8 cellular contexts compared by ENCODE assay signal in genomic region chr2:232549655-232550350, GRCh38. TPM values are rescaled to one million over a fixed set of nuclear protein-coding genes. Genes with fewer than 3 reads are reported as not detected.
DNase-seq lines count a peak whose midpoint lies in the region; ATAC-seq and TF ChIP-seq lines count a peak whose summit lies in the region.

No MANE protein-coding gene starts in this region.

- BruUV-seq in PC-9 (replicated peaks; lab: Mats Ljungman, UMichigan), result TSS peak; percentile 51

- H4K12ac ChIP-seq in trophoblast cell (ENCODE audit: low read depth, low read length), result peak overlapping the region; percentile 75

- peak overlapping the region; percentile 35 for H3K4ac ChIP-seq in trophoblast cell (ENCODE audit: low read depth, low read length)

- H2BK120ac ChIP-seq in trophoblast cell (ENCODE audit: insufficient read depth, low read length, poor library complexity), result peak overlapping the region; percentile 33

- H3K27me3 ChIP-seq in GM23338 (ENCODE audit: insufficient read depth), result no peaks in the 10 kb centered on the region
- no peaks in the 10 kb centered on the region for H3K27me3 ChIP-seq in PC-9 (ENCODE audit: insufficient read depth, low read depth)
- H3K27me3 ChIP-seq in trophoblast cell (ENCODE audit: insufficient read depth, low read length), result no peaks in the 10 kb centered on the region

- H3K27me3 Mint-ChIP-seq in GM23338 (ENCODE audit: insufficient read depth, low read depth, poor library complexity), result peaks cover 6% of the 10 kb centered on the region

- CTCF ChIA-PET in PC-9 (lab: Charles Lee), result no interaction called here

- peaks cover 15% of the 10 kb centered on the region for H3K4me1 Mint-ChIP-seq in GM23338

- peaks cover 54% of the 10 kb centered on the region for H3K36me3 Mint-ChIP-seq in GM23338 (ENCODE audit: low read depth)

- H3K79me1 ChIP-seq in trophoblast cell (ENCODE audit: low read length), result peaks cover 11% of the 10 kb centered on the region

- peak overlapping the region; percentile 56 for H4K91ac ChIP-seq in trophoblast cell (ENCODE audit: low read depth, low read length)

- no peak overlapping the region for H2BK12ac ChIP-seq in trophoblast cell (ENCODE audit: low read length)

- in situ Hi-C loops in ACHN (cut with HindIII; ENCODE audit: low pct_ligation_motif_present, low pct_unique_long_range_greater_than_20kb, low sequenced_read_pairs), result no loop called here

- H2AFZ ChIP-seq in GM23338 (peak overlapping the region; percentile 91), PC-9 (peak overlapping the region; percentile 97), trophoblast cell (ENCODE audit: insufficient read depth, low read length, poor library complexity) (peak overlapping the region; percentile 41)

- WGBS in trophoblast cell (ENCODE audit: extremely low coverage, insufficient coverage, insufficient read length), result no CpG with 5 or more reads among the region's 20 CpGs

- peaks cover 12% of the 10 kb centered on the region for H3K4me1 ChIP-seq in GM23338 (ENCODE audit: insufficient read depth)
- peaks cover 13% of the 10 kb centered on the region for H3K4me1 ChIP-seq in PC-9 (replicated peaks; ENCODE audit: insufficient read depth)
- peaks cover 0 to 4% of the 10 kb centered on the region in 2 experiments for H3K4me1 ChIP-seq in trophoblast cell (ENCODE audit: control insufficient read depth in 1 of 2, insufficient read depth in 2 of 2, low read length in 2 of 2)

- peak overlapping the region; percentile 69 for H3K14ac ChIP-seq in trophoblast cell (ENCODE audit: low read length)

- H3K9me3 ChIP-seq in PC-9 (ENCODE audit: insufficient read depth, low read depth) (no peaks in the 10 kb centered on the region), trophoblast cell (ENCODE audit: insufficient read depth, low read depth, low read length) (no peaks in the 10 kb centered on the region)

- intact Hi-C loops in PC-9 (cut with micrococcal nuclease; ENCODE audit: unreplicated experiment), result loop anchor here (2.0 to 5.0 kb wide), 2 partner anchors 43 to 702 kb away; partner anchors contain the start of gene ATG16L1

- H3K27ac ChIP-seq in GM23338 (ENCODE audit: low read depth) (peak overlapping the region; percentile 98), PC-9 (peak overlapping the region; percentile 89), trophoblast cell (ENCODE audit: low read depth, low read length) (peak overlapping the region; percentile 97)

- ATAC-seq in GM23338, result no peak; the same call in 2 of the 3 replicates
- ATAC-seq in GM21717 (IDR thresholded peaks at IDR 0.05; ENCODE audit: unreplicated experiment), result no peak
- ATAC-seq in GM18520 (IDR thresholded peaks at IDR 0.05; ENCODE audit: unreplicated experiment), result no peak
- no peak for ATAC-seq in GM21529 (IDR thresholded peaks at IDR 0.05; ENCODE audit: unreplicated experiment)

- H3K79me2 ChIP-seq in GM23338 (replicated peaks; ENCODE audit: insufficient read depth) (peaks cover 76% of the 10 kb centered on the region), PC-9 (ENCODE audit: low read depth) (peaks cover 79% of the 10 kb centered on the region), trophoblast cell (ENCODE audit: control insufficient read depth, insufficient read depth, low read length, poor library complexity) (peaks cover 11% of the 10 kb centered on the region)

- H3K4me2 ChIP-seq in GM23338 (peak overlapping the region; percentile 96), PC-9 (peak overlapping the region; percentile 92), trophoblast cell (ENCODE audit: low read length) (peak overlapping the region; percentile 84)

- H3K9me2 ChIP-seq in GM23338 (ENCODE audit: insufficient read depth), result no peaks in the 10 kb centered on the region
- no peaks in the 10 kb centered on the region for H3K9me2 ChIP-seq in PC-9 (ENCODE audit: insufficient read depth)

- peak overlapping the region; percentile 99 for H3K27ac Mint-ChIP-seq in GM23338

- H4K8ac ChIP-seq in trophoblast cell (ENCODE audit: low read depth, low read length), result peak overlapping the region; percentile 85

- peak overlapping the region; percentile 96 for H3K4me3 ChIP-seq in GM23338
- peak overlapping the region; percentile 87 for H3K4me3 ChIP-seq in PC-9
- peak overlapping the region; percentile 83 for H3K4me3 ChIP-seq in epithelial cell of esophagus (ENCODE audit: low read length)
- H3K4me3 ChIP-seq in trophoblast cell (ENCODE audit: low read depth, low read length), result peak overlapping the region; percentile 88

- peaks cover 15% of the 10 kb centered on the region; the same call in 2 of the 3 replicates for H3K9me3 Mint-ChIP-seq in GM23338

- H2AK5ac ChIP-seq in trophoblast cell (ENCODE audit: low read length), result no peak overlapping the region

- no peak for TF ChIP-seq CTCF in GM23338 (conservative IDR thresholded peaks at IDR 0.05; ENCODE audit: low read depth in 2 of 2)
- TF ChIP-seq CTCF in PC-9 (conservative IDR thresholded peaks at IDR 0.05), result no peak
- no peak for TF ChIP-seq CTCF in epithelial cell of esophagus (IDR thresholded peaks at IDR 0.05; ENCODE audit: insufficient read depth, low read depth, low read length, missing control alignments)

- H3K4me3 Mint-ChIP-seq in GM23338, result peak overlapping the region; percentile 99

- peak overlapping the region; percentile 23 for H2BK5ac ChIP-seq in trophoblast cell (ENCODE audit: low read depth, low read length, poor library complexity)

- peaks cover 21% of the 10 kb centered on the region for H4K20me1 ChIP-seq in GM23338 (replicated peaks; ENCODE audit: insufficient read depth)
- H4K20me1 ChIP-seq in PC-9 (ENCODE audit: insufficient read depth), result peaks cover 19% of the 10 kb centered on the region; the same call in 1 of the 2 replicates

- H3K9ac ChIP-seq in trophoblast cell (ENCODE audit: low read length), result peak overlapping the region; percentile 96

- peaks cover 8% of the 10 kb centered on the region for H3F3A ChIP-seq in GM23338 (replicated peaks; ENCODE audit: low read depth)
- H3F3A ChIP-seq in PC-9 (ENCODE audit: insufficient read depth, low read depth), result no peaks in the 10 kb centered on the region; the same call in 1 of the 2 replicates

- POLR2A ChIA-PET in PC-9 (lab: Charles Lee; ENCODE audit: unreplicated experiment), result interaction anchor here (0.6 to 0.7 kb wide), 2 partner anchors 16 to 49 kb away, joined by 3 to 4 read pairs; no protein-coding TSS in a partner anchor

- no peak overlapping the region for H3K23ac ChIP-seq in trophoblast cell (ENCODE audit: low read length)

- peak overlapping the region; percentile 73 for H3K18ac ChIP-seq in trophoblast cell (ENCODE audit: low read length)

- no peak for DNase-seq in GM23338 (ENCODE audit: low spot score)
- DNase-seq in PC-9, result no peak
- DNase-seq in epithelial cell of esophagus (ENCODE audit: low read depth), result no peak
- no peak for DNase-seq in trophoblast cell
- no peak for DNase-seq in ACHN

- peaks cover 14% of the 10 kb centered on the region for H3K36me3 ChIP-seq in GM23338 (ENCODE audit: insufficient read depth)
- peaks cover 3% of the 10 kb centered on the region; the same call in 1 of the 2 replicates for H3K36me3 ChIP-seq in PC-9 (ENCODE audit: low read depth)
- H3K36me3 ChIP-seq in trophoblast cell (ENCODE audit: control insufficient read depth in 1 of 2, insufficient read depth in 2 of 2, low read length in 2 of 2), result peaks cover 3 to 7% of the 10 kb centered on the region in 2 experiments

TF ChIP-seq in GM23338, 12 proteins besides CTCF, POLR2A, EP300 and RAD21 (continues in another document):
- TF ChIP-seq STAT1 (IDR thresholded peaks at IDR 0.05; ENCODE audit: unreplicated experiment) (no peak), CREB1 (CRISPR knock-in tag; IDR thresholded peaks at IDR 0.05; ENCODE audit: low read depth) (no peak), ZNF331 (CRISPR knock-in tag; IDR thresholded peaks at IDR 0.05; ENCODE audit: low read depth) (no peak)

RNA-seq across cellular contexts. Expression of gene TIGD1, which starts 0.6 kb away (rescaled TPM):
- 6.1 and 7.6 TPM in 2 replicates for total RNA-seq in GM23338 (2014; rRNA removed; shearing (Covaris generic))
- polyA plus RNA-seq in GM23338 (2016; fragmentation: Nextera tagmentation; extraction: Ambion mirVana), result 6.6 and 9.3 TPM in 2 replicates
- total RNA-seq in PC-9 (2021), result 12.7 and 14.7 TPM in 2 replicates
- 1.9 and 2.2 TPM in 2 replicates for polyA plus RNA-seq in trophoblast cell (2013)

RNA-seq across cellular contexts. Expression of gene EIF4E2, which starts 0.7 kb away (rescaled TPM):
- 59.2 and 68.1 TPM in 2 replicates for total RNA-seq in GM23338 (2014; rRNA removed; shearing (Covaris generic))
- polyA plus RNA-seq in GM23338 (2016; fragmentation: Nextera tagmentation; extraction: Ambion mirVana), result 148 and 152 TPM in 2 replicates
- total RNA-seq in PC-9 (2021), result 69.3 and 69.6 TPM in 2 replicates
- polyA plus RNA-seq in trophoblast cell (2013), result 71.8 and 79.9 TPM in 2 replicates

RNA-seq across cellular contexts. Expression of gene CHRNG, which starts 10.3 kb away (rescaled TPM):
- not detected in 2 replicates for total RNA-seq in GM23338 (2014; rRNA removed; shearing (Covaris generic))
- not detected in 2 replicates for polyA plus RNA-seq in GM23338 (2016; fragmentation: Nextera tagmentation; extraction: Ambion mirVana)
- not detected in 2 replicates for total RNA-seq in PC-9 (2021)
- 0.04 TPM in 1 of 2 replicates, not detected in the other for polyA plus RNA-seq in trophoblast cell (2013)

RNA-seq across cellular contexts. Expression of gene CHRND, which starts 23.8 kb away (rescaled TPM):
- total RNA-seq in GM23338 (2014; rRNA removed; shearing (Covaris generic)), result 0.10 TPM in 1 of 2 replicates, not detected in the other
- polyA plus RNA-seq in GM23338 (2016; fragmentation: Nextera tagmentation; extraction: Ambion mirVana), result 0.11 TPM in 1 of 2 replicates, not detected in the other
- not detected in 2 replicates for total RNA-seq in PC-9 (2021)
- not detected in 2 replicates for polyA plus RNA-seq in trophoblast cell (2013)

RNA-seq across cellular contexts. Expression of gene PRSS56, which starts 29.6 kb away (rescaled TPM):
- total RNA-seq in GM23338 (2014; rRNA removed; shearing (Covaris generic)), result 0.31 TPM in 1 of 2 replicates, not detected in the other
- polyA plus RNA-seq in GM23338 (2016; fragmentation: Nextera tagmentation; extraction: Ambion mirVana), result 0.27 TPM in 1 of 2 replicates, not detected in the other
- total RNA-seq in PC-9 (2021), result not detected in 2 replicates
- polyA plus RNA-seq in trophoblast cell (2013), result not detected in 2 replicates

Comparison
In these comparisons a context has a peak if more than half of its experiments do, and no peak if none do; other contexts are left out.
1. H2AFZ ChIP-seq: peak in every context shown above with its lines; median percentile 97 in PC-9; 91 in GM23338; 41 in trophoblast cell.